ENCODE assay signal across 16 cellular contexts in genomic region chr2:10360460-10361219, GRCh38. TPM values are rescaled to one million over a fixed set of nuclear protein-coding genes. Genes with fewer than 3 reads are reported as not detected.
DNase-seq lines count a peak whose midpoint lies in the region; ATAC-seq and TF ChIP-seq lines count a peak whose summit lies in the region.
"Had no signal": no experiment of that assay in that cellular context is flagged by ENCODE, and none has a peak within 500 bp of the region (broad histone marks: within the 10 kb centered on the region; RNA-seq: fewer than 3 reads in every experiment).

No MANE protein-coding gene starts in this region.

- no peak overlapping the region for H3K4me3 ChIP-seq in breast epithelium
- no peak overlapping the region for H3K4me3 ChIP-seq in naive thymus-derived CD4-positive, alpha-beta T cell (ENCODE audit: low read length)
- H3K4me3 ChIP-seq: lung, transverse colon had no signal

- no peaks in the 10 kb centered on the region for H3K4me1 ChIP-seq in breast epithelium
- H3K4me1 ChIP-seq in naive thymus-derived CD4-positive, alpha-beta T cell (ENCODE audit: control insufficient read depth in 2 of 2, insufficient read depth in 2 of 2, low read length in 2 of 2): peaks cover 4 to 14% of the 10 kb centered on the region in 2 donors

- no peaks in the 10 kb centered on the region for H3K27me3 ChIP-seq in breast epithelium
- H3K27me3 ChIP-seq in naive thymus-derived CD4-positive, alpha-beta T cell (ENCODE audit: control insufficient read depth in 2 of 2, insufficient read depth in 2 of 2, low read length in 2 of 2): no peaks in the 10 kb centered on the region
- H3K27me3 ChIP-seq: transverse colon had no signal

- BruUV-seq in MCF 10A (replicated peaks; lab: Mats Ljungman, UMichigan): no TSS peak

- H3K27me3 Mint-ChIP-seq in MCF 10A (ENCODE audit: insufficient read depth, unreplicated experiment): no peaks in the 10 kb centered on the region
- no peaks in the 10 kb centered on the region for H3K27me3 Mint-ChIP-seq in naive thymus-derived CD4-positive, alpha-beta T cell

- intact Hi-C loops in MCF 10A (cut with micrococcal nuclease) (no loop called here), breast epithelium (cut with DNase I; ENCODE audit: low total_unique reads) (loop anchor here (5.0 kb wide), 1 partner anchor 1188 kb away; no protein-coding TSS in a partner anchor)
- intact Hi-C loops in naive thymus-derived CD4-positive, alpha-beta T cell (cut with micrococcal nuclease): no loop called here

- TF ChIP-seq POLR2A in breast epithelium (IDR thresholded peaks at IDR 0.05): no peak

- no peaks in the 10 kb centered on the region for H3K9me3 Mint-ChIP-seq in MCF 10A (ENCODE audit: unreplicated experiment)
- no peaks in the 10 kb centered on the region for H3K9me3 Mint-ChIP-seq in naive thymus-derived CD4-positive, alpha-beta T cell
- H3K9me3 Mint-ChIP-seq: immature natural killer cell had no signal

- POLR2A ChIA-PET in MCF 10A (lab: Yijun Ruan, JAX): no interaction called here
- POLR2A ChIA-PET in naive thymus-derived CD4-positive, alpha-beta T cell (lab: Charles Lee): interaction anchor here (0.6 to 0.7 kb wide), 2 partner anchors 53 to 76 kb away, joined by 3 read pairs; no protein-coding TSS in a partner anchor

- no peaks in the 10 kb centered on the region for H3K36me3 ChIP-seq in breast epithelium
- H3K36me3 ChIP-seq in naive thymus-derived CD4-positive, alpha-beta T cell (ENCODE audit: control insufficient read depth in 2 of 3, insufficient read depth in 3 of 3, low read length in 3 of 3): peaks cover 0 to 37% (median 0%) of the 10 kb centered on the region in 3 experiments
- H3K36me3 ChIP-seq: transverse colon had no signal

- CTCF ChIA-PET in MCF 10A (lab: Yijun Ruan, JAX): interaction anchor here (0.6 to 0.7 kb wide), 2 partner anchors 184 to 278 kb away, joined by 3 read pairs; no protein-coding TSS in a partner anchor
- CTCF ChIA-PET in naive thymus-derived CD4-positive, alpha-beta T cell (lab: Charles Lee): no interaction called here

- peaks cover 11% of the 10 kb centered on the region for H3K4me1 Mint-ChIP-seq in MCF 10A (ENCODE audit: insufficient read depth, unreplicated experiment)
- H3K4me1 Mint-ChIP-seq in naive thymus-derived CD4-positive, alpha-beta T cell: peaks cover 9 to 69% (median 60%) of the 10 kb centered on the region in 7 donors

- TF ChIP-seq CTCF in MCF 10A (IDR thresholded peaks at IDR 0.05; ENCODE audit: unreplicated experiment) (no peak), breast epithelium (IDR thresholded peaks at IDR 0.05) (no peak)

- ATAC-seq in naive thymus-derived CD4-positive, alpha-beta T cell: no peak

- no peak overlapping the region for H3K4me3 Mint-ChIP-seq in MCF 10A (ENCODE audit: unreplicated experiment)
- H3K4me3 Mint-ChIP-seq in naive thymus-derived CD4-positive, alpha-beta T cell: peak overlapping the region in 1 of 10 donors; percentile 17
- H3K4me3 Mint-ChIP-seq: immature natural killer cell had no signal

- H3K36me3 Mint-ChIP-seq in MCF 10A (ENCODE audit: insufficient read depth, unreplicated experiment): peaks cover 19% of the 10 kb centered on the region
- H3K36me3 Mint-ChIP-seq in naive thymus-derived CD4-positive, alpha-beta T cell: peaks cover 0 to 20% (median 0%) of the 10 kb centered on the region in 5 donors

- no peak overlapping the region for H3K27ac ChIP-seq in breast epithelium
- H3K27ac ChIP-seq in naive thymus-derived CD4-positive, alpha-beta T cell (ENCODE audit: low read depth, low read length): no peak overlapping the region
- H3K27ac ChIP-seq: epithelial cell of prostate, transverse colon had no signal

- DNase-seq in MCF 10A (ENCODE audit: unreplicated experiment) (no peak), breast epithelium (ENCODE audit: low spot score in 2 of 2) (no peak), amniotic epithelial cell (ENCODE audit: low read depth) (peak; percentile 8), islet precursor cell (no peak), GF-D8 (lab: John Stamatoyannopoulos, UW) (no peak), NCI-H446 (lab: John Stamatoyannopoulos, UW) (no peak), cerebellar nuclear complex (lab: John Stamatoyannopoulos, UW) (no peak)
- DNase-seq in naive thymus-derived CD4-positive, alpha-beta T cell: no peak
- DNase-seq: activated CD4-positive, CD25-positive, alpha-beta regulatory T cell treated with anti-CD3 and anti-CD28 coated beads, Interleukin-2, amount 50 U/mL, for 72 hours; GDM1; immature natural killer cell; NCI-H1048; NCI-H774; transverse colon had no signal

- H3K9me3 ChIP-seq in breast epithelium: no peaks in the 10 kb centered on the region
- no peaks in the 10 kb centered on the region for H3K9me3 ChIP-seq in naive thymus-derived CD4-positive, alpha-beta T cell (ENCODE audit: control insufficient read depth in 2 of 3, low read length in 3 of 3)
- H3K9me3 ChIP-seq: transverse colon had no signal

- peak overlapping the region; percentile 4 for H3K27ac Mint-ChIP-seq in MCF 10A (ENCODE audit: low read depth, unreplicated experiment)
- peak overlapping the region in 5 of 9 donors; percentile 5 to 77 (median 57) for H3K27ac Mint-ChIP-seq in naive thymus-derived CD4-positive, alpha-beta T cell

RNA-seq across cellular contexts. Expression of gene HPCAL1, which starts 57.9 kb away (rescaled TPM):
- 136 and 144 TPM in 2 replicates for total RNA-seq in MCF 10A (2022)
- total RNA-seq in breast epithelium: 10 to 100 TPM; 38.6 to 41.9 (median 41.6) TPM
- total RNA-seq in naive thymus-derived CD4-positive, alpha-beta T cell: 10 to 100 TPM; 44.9 to 90.5 (median 65.8) TPM
- polyA plus RNA-seq in naive thymus-derived CD4-positive, alpha-beta T cell: 100 to 1,000 TPM; 105 to 137 TPM
